ENCODE assay signal across 20 cellular contexts in genomic region chrX:80576815-80577533, GRCh38.
DNase-seq lines count a peak whose midpoint lies in the region; FAIRE-seq and TF ChIP-seq lines count a peak whose summit lies in the region.
"Had no signal": no experiment of that assay in that cellular context is flagged by ENCODE, and none has a peak within 500 bp of the region (broad histone marks: within the 10 kb centered on the region; RNA-seq: fewer than 3 reads in every experiment).

No MANE protein-coding gene starts in this region.

- H4K5ac ChIP-seq in H1 (ENCODE audit: insufficient read length, low read depth, low read length): no peak overlapping the region

- H3K4me1 ChIP-seq in NT2/D1 (ENCODE audit: insufficient read depth, insufficient read length) (peaks cover 3% of the 10 kb centered on the region), H1 (replicated peaks in 1 of 4; ENCODE audit: control insufficient read depth in 3 of 4, insufficient read depth in 4 of 4, low read length in 3 of 4) (peaks cover 0 to 5% (median 0%) of the 10 kb centered on the region in 4 experiments; a peak in 2 of 7 replicates)

- H3K27me3 Mint-ChIP-seq in neural crest cell (ENCODE audit: low read depth): no peaks in the 10 kb centered on the region
- H3K27me3 Mint-ChIP-seq: CD4-positive, CD25-positive, alpha-beta regulatory T cell had no signal

- no peaks in the 10 kb centered on the region for H3K79me1 ChIP-seq in H1 (ENCODE audit: low read depth, low read length)

- H3K27ac Mint-ChIP-seq in neural crest cell (ENCODE audit: unreplicated experiment): peak overlapping the region; percentile 85
- H3K27ac Mint-ChIP-seq: HFFc6 had no signal

- peaks cover 9% of the 10 kb centered on the region for H3K9me3 Mint-ChIP-seq in neural crest cell

- CTCF ChIA-PET in H1 (lab: Charles Lee; ENCODE audit: partially characterized antibody): interaction anchor here (0.6 to 1.0 kb wide), 2 partner anchors 26 to 146 kb away, joined by 3 read pairs; no protein-coding TSS in a partner anchor

- H3K4me3 ChIP-seq in NT2/D1 (ENCODE audit: insufficient read length, low read depth) (no peak overlapping the region), H1 (ENCODE audit: extremely low read depth in 1 of 4, insufficient read depth in 2 of 4, low read depth in 3 of 4, low read length in 4 of 4) (no peak overlapping the region)

- TF ChIP-seq POLR2A in H1 (IDR thresholded peaks at IDR 0.05; ENCODE audit: control extremely low read depth in 1 of 2, low read depth in 2 of 2, low read length in 2 of 2): no peak

- no peak overlapping the region for H3K18ac ChIP-seq in H1 (ENCODE audit: extremely low read depth, low read length)

- no peak overlapping the region for H3K4me2 ChIP-seq in H1 (ENCODE audit: insufficient read depth in 1 of 2, low read depth in 2 of 2, low read length in 2 of 2)

- peaks cover 10% of the 10 kb centered on the region for H3K36me3 Mint-ChIP-seq in neural crest cell (ENCODE audit: low read depth)
- H3K36me3 Mint-ChIP-seq: CD4-positive, CD25-positive, alpha-beta regulatory T cell had no signal

- H3K9ac ChIP-seq in NT2/D1 (ENCODE audit: insufficient read length, low read depth) (no peak overlapping the region), H1 (replicated peaks in 1 of 4; ENCODE audit: extremely low read depth in 1 of 4, low read depth in 3 of 4, low read length in 3 of 4) (no peak overlapping the region)

- H4K91ac ChIP-seq in H1 (replicated peaks; ENCODE audit: insufficient read length, low read length): no peak overlapping the region

- no peak overlapping the region for H3K56ac ChIP-seq in H1 (replicated peaks; ENCODE audit: insufficient read length, low read depth, low read length)

- no CpG with 5 or more reads among the region's 2 CpGs for WGBS in H1 (ENCODE audit: extremely low coverage in 1 of 2, insufficient coverage in 1 of 2, insufficient read length in 1 of 2, insufficient replicate concordance in 2 of 2, low coverage in 1 of 2, low lambda C conversion rate in 2 of 2, missing lambda C conversion rate in 1 of 2), 2 experiments

- H3K4me3 Mint-ChIP-seq in neural crest cell: no peak overlapping the region
- H3K4me3 Mint-ChIP-seq: CD4-positive, CD25-positive, alpha-beta regulatory T cell; HFFc6 had no signal

- TF ChIP-seq CTCF in H1 (IDR thresholded peaks at IDR 0.05; ENCODE audit: control extremely low read depth in 1 of 3, insufficient read depth in 1 of 3, low read depth in 1 of 3, low read length in 3 of 3): no peak
- no peak for TF ChIP-seq CTCF in neural crest cell (conservative IDR thresholded peaks at IDR 0.05)
- no peak for TF ChIP-seq CTCF in GM20000 (IDR thresholded peaks at IDR 0.05; ENCODE audit: extremely low read depth, missing control alignments)

- no peak overlapping the region for H2BK12ac ChIP-seq in H1 (ENCODE audit: low read depth, low read length)

- H2AK5ac ChIP-seq in H1 (ENCODE audit: low read depth, low read length): no peak overlapping the region

- DNase-seq in DMS53 treated with DMSO at 0.1 percent for 48 hours (lab: John Stamatoyannopoulos, UW; ENCODE audit: unreplicated experiment) (peak; percentile 1), NT2/D1 (ENCODE audit: low read depth, low spot score) (peak; percentile 5), H1 (ENCODE audit: low read depth in 1 of 2, low spot score in 2 of 2) (no peak), neural crest cell (ENCODE audit: low read depth, low spot score) (no peak), NCI-H2171 (lab: John Stamatoyannopoulos, UW) (no peak), NCI-H2196 treated with DMSO at 0.1 percent for 48 hours (lab: John Stamatoyannopoulos, UW; ENCODE audit: unreplicated experiment) (no peak), hepatic stellate cell (ENCODE audit: low spot score) (no peak), GM20000 (ENCODE audit: low spot score) (no peak)
- DNase-seq: CD4-positive, CD25-positive, alpha-beta regulatory T cell; DND-41; GF-D8; GOT3; HFFc6; Kasumi-1; NCI-H1930; NCI-H2227 treated with DMSO at 0.1 percent for 48 hours; NCI-H526 treated with DMSO at 0.1 percent for 48 hours; SHP77 had no signal

- no peak overlapping the region for H3K27ac ChIP-seq in H1 (ENCODE audit: low read depth, low read length)

- H2BK20ac ChIP-seq in H1 (ENCODE audit: low read length): no peak overlapping the region

- no peak overlapping the region for H3K23ac ChIP-seq in H1 (ENCODE audit: insufficient read length)

- H3K14ac ChIP-seq in H1 (ENCODE audit: insufficient read length): no peak overlapping the region

- no peaks in the 10 kb centered on the region for H3K23me2 ChIP-seq in H1 (ENCODE audit: low read depth, low read length)

- POLR2A ChIA-PET in H1 (lab: Charles Lee; ENCODE audit: partially characterized antibody): no interaction called here

- TF ChIP-seq RAD21 in H1 (IDR thresholded peaks at IDR 0.05 in 1 of 2, conservative IDR thresholded peaks at IDR 0.05 in 1 of 2; ENCODE audit: low read depth in 2 of 2, low read length in 2 of 2): no peak

- H3K27me3 ChIP-seq in NT2/D1 (ENCODE audit: insufficient read depth, insufficient read length) (no peaks in the 10 kb centered on the region), H1 (replicated peaks in 1 of 4; ENCODE audit: control insufficient read depth in 3 of 4, extremely low read depth in 1 of 4, insufficient read depth in 3 of 4, low read length in 3 of 4) (no peaks in the 10 kb centered on the region)

- FAIRE-seq in H1 (lab: Jason Lieb, UNC): no peak
- FAIRE-seq: GM19239, HepG2 had no signal

- no peak for TF ChIP-seq EP300 in H1 (IDR thresholded peaks at IDR 0.05; ENCODE audit: borderline replicate concordance in 1 of 2, low read depth in 2 of 2, low read length in 2 of 2)

- no peak overlapping the region for H4K8ac ChIP-seq in H1 (ENCODE audit: extremely low read depth, insufficient read depth, low read length)

- H3K4me1 Mint-ChIP-seq in neural crest cell: no peaks in the 10 kb centered on the region
- H3K4me1 Mint-ChIP-seq: CD4-positive, CD25-positive, alpha-beta regulatory T cell had no signal

- no peak overlapping the region for H2BK120ac ChIP-seq in H1 (replicated peaks; ENCODE audit: low read depth, low read length)

- H3K4ac ChIP-seq in H1 (replicated peaks; ENCODE audit: insufficient read length, low read depth, low read length): no peak overlapping the region

- H3K36me3 ChIP-seq in NT2/D1 (ENCODE audit: insufficient read depth, insufficient read length, low read length) (no peaks in the 10 kb centered on the region), H1 (ENCODE audit: control insufficient read depth in 2 of 4, insufficient read depth in 4 of 4, low read length in 3 of 4) (no peaks in the 10 kb centered on the region)

- H2BK15ac ChIP-seq in H1 (ENCODE audit: low read length): no peak overlapping the region

- H3K79me2 ChIP-seq in H1 (ENCODE audit: control insufficient read depth in 1 of 2, insufficient read depth in 2 of 2, low read length in 2 of 2): no peaks in the 10 kb centered on the region

- H3K9me3 ChIP-seq in NT2/D1 (ENCODE audit: insufficient read depth, low read length): no peaks in the 10 kb centered on the region; the same call in 1 of the 2 replicates
- peaks cover 0 to 5% of the 10 kb centered on the region in 2 experiments; a peak in 1 of 4 replicates for H3K9me3 ChIP-seq in H1 (ENCODE audit: insufficient read depth in 2 of 2, low read depth in 1 of 2, low read length in 1 of 2)

- H2AFZ ChIP-seq in H1 (ENCODE audit: low read length): peak overlapping the region; percentile 62; the same call in 1 of the 2 replicates

- H2BK5ac ChIP-seq in H1 (ENCODE audit: low read depth, low read length): no peak overlapping the region

- no peaks in the 10 kb centered on the region for H4K20me1 ChIP-seq in H1 (replicated peaks in 1 of 2; ENCODE audit: control insufficient read depth in 1 of 2, insufficient read depth in 2 of 2, low read length in 2 of 2)

TF ChIP-seq in H1, 55 proteins besides CTCF, POLR2A, EP300 and RAD21 (continues in another document):
- TF ChIP-seq E2F6 (IDR thresholded peaks at IDR 0.05) (no peak), NRF1 (IDR thresholded peaks at IDR 0.05; ENCODE audit: low read depth, low read length) (no peak), BRCA1 (IDR thresholded peaks at IDR 0.05; ENCODE audit: low read depth, low read length) (no peak), ASH2L (IDR thresholded peaks at IDR 0.05; ENCODE audit: low read length) (no peak)

Comparison
In these comparisons a context has a peak if more than half of its experiments do, and no peak if none do; other contexts are left out.
1. DNase-seq: peak in DMS53 treated with DMSO at 0.1 percent for 48 hours (single experiment) and NT2/D1 (single experiment); none in H1 (0 of 2), neural crest cell (single experiment), NCI-H2171 (single experiment), NCI-H2196 treated with DMSO at 0.1 percent for 48 hours (single experiment), hepatic stellate cell (single experiment) and GM20000 (single experiment).